ENCODE assay signal across 1 cellular context in genomic region chr6:42050011-42050896, GRCh38.
TF ChIP-seq lines count a peak whose summit lies in the region.

Gene TAF8, plus strand, starts transcription at chr6:42050524. Its CDS starts 18 bp downstream, at chr6:42050542.

TF ChIP-seq in HepG2, 621 proteins besides CTCF, POLR2A, EP300 and RAD21 (continued from another document and continues in another):
- TF ChIP-seq ZEB1 (IDR thresholded peaks at IDR 0.05; ENCODE audit: insufficient replicate concordance, low read depth) (peak; percentile 9), ZNF607 (CRISPR knock-in tag; IDR thresholded peaks at IDR 0.05; ENCODE audit: borderline replicate concordance) (0 out of 2 replicates have a peak, but pooled peaks have one; percentile 33), ARNT (IDR thresholded peaks at IDR 0.05) (no peak), RXRB (CRISPR knock-in tag; IDR thresholded peaks at IDR 0.05; ENCODE audit: borderline replicate concordance) (peak; percentile 24; the same call in 1 of the 2 replicates), ZNF792 (CRISPR knock-in tag; IDR thresholded peaks at IDR 0.05) (peak; percentile 75), ZMYM4 (CRISPR knock-in tag; IDR thresholded peaks at IDR 0.05) (peak; percentile 82), KAT7 (CRISPR knock-in tag; IDR thresholded peaks at IDR 0.05; ENCODE audit: borderline replicate concordance) (no peak; the same call in 1 of the 2 replicates), NFAT5 (CRISPR knock-in tag; IDR thresholded peaks at IDR 0.05) (no peak), MTA3 (CRISPR knock-in tag; IDR thresholded peaks at IDR 0.05) (no peak), ZNF775 (CRISPR knock-in tag; IDR thresholded peaks at IDR 0.05; ENCODE audit: borderline replicate concordance) (peak; percentile 47; the same call in 1 of the 2 replicates), KMT2A (CRISPR knock-in tag; IDR thresholded peaks at IDR 0.05) (no peak), ZSCAN25 (CRISPR knock-in tag; IDR thresholded peaks at IDR 0.05) (peak; percentile 52; the same call in 1 of the 2 replicates), MXI1 (IDR thresholded peaks at IDR 0.05; ENCODE audit: borderline replicate concordance, low read depth, low read length) (peak; percentile 48; the same call in 1 of the 3 replicates), ZNF329 (CRISPR knock-in tag; IDR thresholded peaks at IDR 0.05; ENCODE audit: low read depth) (no peak), CBX5 (CRISPR knock-in tag; IDR thresholded peaks at IDR 0.05; ENCODE audit: borderline replicate concordance) (peak; percentile 76), ZSCAN9 (CRISPR knock-in tag; IDR thresholded peaks at IDR 0.05; ENCODE audit: borderline replicate concordance) (peak; percentile 86), ARID4A (CRISPR knock-in tag; IDR thresholded peaks at IDR 0.05; ENCODE audit: borderline replicate concordance) (peak; percentile 93), HNRNPL (IDR thresholded peaks at IDR 0.05; ENCODE audit: low read depth, low read length) (peak; percentile 70; the same call in 1 of the 2 replicates), XRCC5 (optimal IDR thresholded peaks at IDR 0.05; ENCODE audit: low read length) (peak; percentile 57), THAP11 (CRISPR knock-in tag; IDR thresholded peaks at IDR 0.05) (peak; percentile 97), ZNF530 (CRISPR knock-in tag; IDR thresholded peaks at IDR 0.05; ENCODE audit: low read depth) (0 out of 2 replicates have a peak, but pooled peaks have one; percentile 66), MAFK (conservative IDR thresholded peaks at IDR 0.05 in 1 of 2, IDR thresholded peaks at IDR 0.05 in 1 of 2; ENCODE audit: low read length in 2 of 2) (no peak), ZNF550 (CRISPR knock-in tag; IDR thresholded peaks at IDR 0.05; ENCODE audit: borderline replicate concordance) (no peak), ZNF724P (CRISPR knock-in tag; IDR thresholded peaks at IDR 0.05; ENCODE audit: borderline replicate concordance) (peak; percentile 65; the same call in 1 of the 2 replicates), FOXK1 (CRISPR knock-in tag; IDR thresholded peaks at IDR 0.05; ENCODE audit: borderline replicate concordance, low read depth) (peak; percentile 83; the same call in 1 of the 2 replicates), ATF3 (CRISPR knock-in tag; IDR thresholded peaks at IDR 0.05) (peak; percentile 56; the same call in 1 of the 2 replicates), ZNF768 (CRISPR knock-in tag; IDR thresholded peaks at IDR 0.05) (peak; percentile 69), SOX5 (CRISPR knock-in tag; IDR thresholded peaks at IDR 0.05; ENCODE audit: borderline replicate concordance) (peak; percentile 7; the same call in 1 of the 2 replicates), U2AF2 (IDR thresholded peaks at IDR 0.05; ENCODE audit: low read depth, low read length) (no peak), TEAD2 (CRISPR knock-in tag; IDR thresholded peaks at IDR 0.05) (no peak; the same call in 1 of the 2 replicates), HNF1B (CRISPR knock-in tag; IDR thresholded peaks at IDR 0.05) (peak; percentile 81), SMAD9 (CRISPR knock-in tag; IDR thresholded peaks at IDR 0.05) (no peak), BCL6 (CRISPR knock-in tag; IDR thresholded peaks at IDR 0.05) (peak; percentile 23; the same call in 1 of the 2 replicates), ZNF558 (CRISPR knock-in tag; IDR thresholded peaks at IDR 0.05; ENCODE audit: borderline replicate concordance) (no peak), MXD1 (CRISPR knock-in tag; IDR thresholded peaks at IDR 0.05) (peak; percentile 62; the same call in 1 of the 2 replicates), ZBTB49 (CRISPR knock-in tag; IDR thresholded peaks at IDR 0.05; ENCODE audit: borderline replicate concordance) (peak; percentile 74; the same call in 1 of the 2 replicates), ZNF75D (CRISPR knock-in tag; IDR thresholded peaks at IDR 0.05; ENCODE audit: borderline replicate concordance) (no peak), CBFB (CRISPR knock-in tag; IDR thresholded peaks at IDR 0.05) (peak; percentile 79; the same call in 1 of the 2 replicates), ZNF264 (CRISPR knock-in tag; IDR thresholded peaks at IDR 0.05) (peak; percentile 73; the same call in 1 of the 2 replicates), ZNF747 (CRISPR knock-in tag; IDR thresholded peaks at IDR 0.05; ENCODE audit: borderline replicate concordance) (no peak; the same call in 1 of the 2 replicates), HIC2 (CRISPR knock-in tag; IDR thresholded peaks at IDR 0.05; ENCODE audit: low read depth) (peak; percentile 63; the same call in 1 of the 2 replicates), ZNF350 (CRISPR knock-in tag; IDR thresholded peaks at IDR 0.05; ENCODE audit: borderline replicate concordance, low read depth) (peak; percentile 91), RARA (CRISPR knock-in tag; IDR thresholded peaks at IDR 0.05) (0 out of 2 replicates have a peak, but pooled peaks have one; percentile 16), GZF1 (CRISPR knock-in tag; IDR thresholded peaks at IDR 0.05) (peak; percentile 86; the same call in 1 of the 2 replicates), ZFY (CRISPR knock-in tag; IDR thresholded peaks at IDR 0.05) (peak; percentile 97), ZNF12 (CRISPR knock-in tag; IDR thresholded peaks at IDR 0.05) (peak; percentile 16; the same call in 1 of the 2 replicates), RARG (CRISPR knock-in tag; IDR thresholded peaks at IDR 0.05; ENCODE audit: low read depth) (peak; percentile 87; the same call in 1 of the 2 replicates), SIX4 (CRISPR knock-in tag; IDR thresholded peaks at IDR 0.05) (peak; percentile 59; the same call in 1 of the 2 replicates)
